ENCODE assay signal across 13 cellular contexts in genomic region chr11:12098601-12099000, GRCh38. TPM values are rescaled to one million over a fixed set of nuclear protein-coding genes. Genes with fewer than 3 reads are reported as not detected.
DNase-seq lines count a peak whose midpoint lies in the region; ATAC-seq and TF ChIP-seq lines count a peak whose summit lies in the region.
"Had no signal": no experiment of that assay in that cellular context is flagged by ENCODE, and none has a peak within 500 bp of the region (broad histone marks: within the 10 kb centered on the region; RNA-seq: fewer than 3 reads in every experiment).

No MANE protein-coding gene starts in this region.

- H3K9me2 ChIP-seq in Loucy (replicated peaks; ENCODE audit: low read depth, low read length) = no peaks in the 10 kb centered on the region

- no peak overlapping the region for H3K4me3 Mint-ChIP-seq in T-helper 1 cell treated with Interleukin-12 subunit alpha and Interleukin-12 subunit beta and Interleukin-4 antibody, amounts not matched to agents 30 μg/mL and 1 μg/mL, for 36 hours
- peak overlapping the region in 1 of 2 donors; percentile 50 for H3K4me3 Mint-ChIP-seq in CD14-positive monocyte
- H3K4me3 Mint-ChIP-seq: CD4-positive, alpha-beta memory T cell had no signal

- peaks cover 40% of the 10 kb centered on the region for H3K4me1 Mint-ChIP-seq in T-helper 1 cell treated with Interleukin-12 subunit alpha and Interleukin-12 subunit beta and Interleukin-4 antibody, amounts not matched to agents 30 μg/mL and 1 μg/mL, for 36 hours (ENCODE audit: low read depth)
- peaks cover 50% of the 10 kb centered on the region for H3K4me1 Mint-ChIP-seq in CD14-positive monocyte

- H2AFZ ChIP-seq in Loucy (ENCODE audit: low read length) = no peak overlapping the region

- no peaks in the 10 kb centered on the region for H4K20me1 ChIP-seq in Loucy (ENCODE audit: insufficient read depth, low read length, poor library complexity, severe bottlenecking)

- no peaks in the 10 kb centered on the region for H3F3A ChIP-seq in Loucy (ENCODE audit: low read depth)

- no peaks in the 10 kb centered on the region for H3K36me3 ChIP-seq in Loucy (ENCODE audit: insufficient read depth, low read length)
- H3K36me3 ChIP-seq: HAP-1 had no signal

- no peaks in the 10 kb centered on the region for H3K9me3 ChIP-seq in Loucy (ENCODE audit: insufficient read depth, low read depth, low read length)
- H3K9me3 ChIP-seq: HAP-1 had no signal

- H3K27me3 ChIP-seq in Loucy (ENCODE audit: insufficient read depth, low read length, poor library complexity, severe bottlenecking) = no peaks in the 10 kb centered on the region

- H3K4me1 ChIP-seq in Loucy (ENCODE audit: insufficient read depth, low read length, poor library complexity, severe bottlenecking) = peaks cover 48% of the 10 kb centered on the region

- H3K27me3 Mint-ChIP-seq in T-helper 1 cell treated with Interleukin-12 subunit alpha and Interleukin-12 subunit beta and Interleukin-4 antibody, amounts not matched to agents 30 μg/mL and 1 μg/mL, for 36 hours (ENCODE audit: low read depth) = peaks cover 3% of the 10 kb centered on the region
- peaks cover 0 to 4% (median 4%) of the 10 kb centered on the region in 3 donors for H3K27me3 Mint-ChIP-seq in CD14-positive monocyte (ENCODE audit: low read depth in 3 of 3)

- no peak overlapping the region for H3K9ac ChIP-seq in Loucy (ENCODE audit: low read depth, low read length, poor library complexity, severe bottlenecking)

- no peak for ATAC-seq in GM19023 (IDR thresholded peaks at IDR 0.05; ENCODE audit: unreplicated experiment)
- ATAC-seq: HepG2 had no signal

- no peaks in the 10 kb centered on the region for H3K79me2 ChIP-seq in Loucy (ENCODE audit: insufficient read depth, low read length)

- H3K4me3 ChIP-seq in Loucy (ENCODE audit: low read length, poor library complexity, severe bottlenecking) = no peak overlapping the region
- H3K4me3 ChIP-seq: HAP-1 had no signal

- DNase-seq in T-helper 1 cell (no peak), CD14-positive monocyte (ENCODE audit: low spot score) (no peak), posterior vena cava (ENCODE audit: low spot score) (peak; percentile 10), NK-92 (lab: John Stamatoyannopoulos, UW; ENCODE audit: unreplicated experiment) (no peak)
- DNase-seq in activated CD4-positive, CD25-positive, alpha-beta regulatory T cell (lab: John Stamatoyannopoulos, UW) = no peak
- DNase-seq: CD4-positive, alpha-beta memory T cell; DND-41; GF-D8 had no signal

- peaks cover 3% of the 10 kb centered on the region for H3K36me3 Mint-ChIP-seq in T-helper 1 cell treated with Interleukin-12 subunit alpha and Interleukin-12 subunit beta and Interleukin-4 antibody, amounts not matched to agents 30 μg/mL and 1 μg/mL, for 36 hours (ENCODE audit: low read depth)
- no peaks in the 10 kb centered on the region for H3K36me3 Mint-ChIP-seq in CD14-positive monocyte
- H3K36me3 Mint-ChIP-seq: CD4-positive, alpha-beta memory T cell had no signal

- intact Hi-C loops in CD14-positive monocyte (cut with micrococcal nuclease) = no loop called here
- intact Hi-C loops in posterior vena cava (cut with DNase I) = loop anchor here in 1 of 2 donors (10.0 kb wide), 1 partner anchor 176 kb away; no protein-coding TSS in a partner anchor

- H3K9me3 Mint-ChIP-seq in T-helper 1 cell treated with Interleukin-12 subunit alpha and Interleukin-12 subunit beta and Interleukin-4 antibody, amounts not matched to agents 30 μg/mL and 1 μg/mL, for 36 hours = no peaks in the 10 kb centered on the region
- H3K9me3 Mint-ChIP-seq in CD14-positive monocyte = peaks cover 0 to 2% (median 0%) of the 10 kb centered on the region in 7 donors
- H3K9me3 Mint-ChIP-seq: CD4-positive, alpha-beta memory T cell had no signal

- TF ChIP-seq CTCF in CD14-positive monocyte (IDR thresholded peaks at IDR 0.05) (no peak), Loucy (conservative IDR thresholded peaks at IDR 0.05; ENCODE audit: low read length) (no peak)

- peak overlapping the region; percentile 56 for H3K27ac Mint-ChIP-seq in T-helper 1 cell treated with Interleukin-12 subunit alpha and Interleukin-12 subunit beta and Interleukin-4 antibody, amounts not matched to agents 30 μg/mL and 1 μg/mL, for 36 hours
- H3K27ac Mint-ChIP-seq in CD14-positive monocyte = peak overlapping the region; percentile 73 to 94 (median 85)

- peak overlapping the region; percentile 45 for H3K4me2 ChIP-seq in Loucy (ENCODE audit: low read depth, low read length, poor library complexity, severe bottlenecking)

RNA-seq across cellular contexts. Expression of gene MICAL2, which starts 11.8 kb away (rescaled TPM):
- polyA plus RNA-seq in CD14-positive monocyte = 10 to 100 TPM; 39.8 to 72.5 TPM
- 100 to 1,000 TPM; 151 to 231 TPM for total RNA-seq in posterior vena cava
